In genomic region chr17:66673668-66674276, GRCh38 we compare ENCODE assay signal across 8 cellular contexts.
A peak's percentile ranks its signal among the peaks of the same experiment; 100 is the strongest.
DNase-seq lines count a peak whose midpoint lies in the region; ATAC-seq and TF ChIP-seq lines count a peak whose summit lies in the region.

No MANE protein-coding gene starts in this region.

- H3K36me3 Mint-ChIP-seq in CD14-positive monocyte = peaks cover 9 to 11% of the 10 kb centered on the region in 2 donors

- H3K9me3 Mint-ChIP-seq in CD14-positive monocyte = peaks cover 0 to 4% (median 3%) of the 10 kb centered on the region in 7 donors

- intact Hi-C loops in CD14-positive monocyte (cut with micrococcal nuclease) = no loop called here

- H3K27me3 Mint-ChIP-seq in CD14-positive monocyte (ENCODE audit: low read depth in 3 of 3) = peaks cover 0 to 2% (median 1%) of the 10 kb centered on the region in 3 donors

- H3K4me3 ChIP-seq in choroid plexus epithelial cell (ENCODE audit: low read depth, low read length) = no peak overlapping the region

- H3K4me1 Mint-ChIP-seq in CD14-positive monocyte = no peaks in the 10 kb centered on the region

- no peak overlapping the region for H3K27ac Mint-ChIP-seq in CD14-positive monocyte

- H3K4me3 Mint-ChIP-seq in CD14-positive monocyte = no peak overlapping the region

- ATAC-seq in HG02870 (IDR thresholded peaks at IDR 0.05; ENCODE audit: unreplicated experiment) = no peak

- DNase-seq in GM03348 (ENCODE audit: low spot score) (peak; percentile 82), NCI-H1092 treated with DMSO at 0.1 percent for 48 hours (lab: John Stamatoyannopoulos, UW) (peak; percentile 21), choroid plexus epithelial cell (ENCODE audit: low read depth) (peak; percentile 85), kidney tubule cell (ENCODE audit: low spot score) (peak; percentile 74), CD14-positive monocyte (ENCODE audit: low spot score) (no peak)
- DNase-seq in activated CD4-positive, CD25-positive, alpha-beta regulatory T cell treated with anti-CD3 and anti-CD28 coated beads, Interleukin-2, amount 50 U/mL, for 72 hours = peak; percentile 37
- peak; percentile 14 to 48 (median 27) for DNase-seq in stimulated activated CD4-positive, alpha-beta T cell treated with anti-CD3 and anti-CD28 coated beads, TNF-alpha, amount 100 ng/mL, for 4 hours (ENCODE audit: low read depth in 3 of 3)

- TF ChIP-seq CTCF in choroid plexus epithelial cell (conservative IDR thresholded peaks at IDR 0.05; ENCODE audit: low read depth, low read length) = peak; percentile 84
- TF ChIP-seq CTCF in CD14-positive monocyte (IDR thresholded peaks at IDR 0.05) = no peak
